ENCODE assay signal across 8 cellular contexts in genomic region chr20:62922451-62922921, GRCh38. TPM values are rescaled to one million over a fixed set of nuclear protein-coding genes. Genes with fewer than 3 reads are reported as not detected.
A peak's percentile ranks its signal among the peaks of the same experiment; 100 is the strongest.
DNase-seq lines count a peak whose midpoint lies in the region; ATAC-seq and TF ChIP-seq lines count a peak whose summit lies in the region.

No MANE protein-coding gene starts in this region.

- intact Hi-C loops in left cardiac atrium (cut with DNase I) (no loop called here), heart left ventricle (cut with DNase I) (loop anchor here in 3 of 10 donors (2.0 to 10.0 kb wide), 2 partner anchors 16 to 48 kb away; partner anchors contain the start of gene GID8 (in 1 of the 3)), mucosa of descending colon (cut with DNase I, micrococcal nuclease) (no loop called here), upper lobe of right lung (cut with DNase I) (no loop called here)

- H3K27me3 ChIP-seq in heart left ventricle (no peaks in the 10 kb centered on the region), upper lobe of right lung (no peaks in the 10 kb centered on the region)

- ATAC-seq in left cardiac atrium (no peak), heart left ventricle (no peak), mucosa of descending colon (peak; percentile 3), upper lobe of right lung (peak; percentile 4), GM21526 (IDR thresholded peaks at IDR 0.05; ENCODE audit: low FRiP score, unreplicated experiment) (no peak), GM18858 (IDR thresholded peaks at IDR 0.05; ENCODE audit: unreplicated experiment) (no peak)

- TF ChIP-seq POLR2A in heart left ventricle (IDR thresholded peaks at IDR 0.05) = no peak

- 66 to 74% (median 71%) methylated on average over 14 of the region's 14 CpGs for WGBS in heart left ventricle, 4 donors

- H3K4me3 ChIP-seq in heart left ventricle (peak overlapping the region in 1 of 12 donors; percentile 6), mucosa of descending colon (no peak overlapping the region), upper lobe of right lung (no peak overlapping the region)

- H3K9me3 ChIP-seq in heart left ventricle (no peaks in the 10 kb centered on the region), mucosa of descending colon (no peaks in the 10 kb centered on the region), upper lobe of right lung (no peaks in the 10 kb centered on the region)

- H3K36me3 ChIP-seq in heart left ventricle = no peaks in the 10 kb centered on the region
- H3K36me3 ChIP-seq in mucosa of descending colon (ENCODE audit: low read depth) = no peaks in the 10 kb centered on the region
- H3K36me3 ChIP-seq in upper lobe of right lung = no peaks in the 10 kb centered on the region

- TF ChIP-seq CTCF in heart left ventricle (IDR thresholded peaks at IDR 0.05) (no peak), mucosa of descending colon (IDR thresholded peaks at IDR 0.05) (no peak), upper lobe of right lung (IDR thresholded peaks at IDR 0.05) (no peak)

- peaks cover 19 to 88% (median 81%) of the 10 kb centered on the region in 12 donors for H3K4me1 ChIP-seq in heart left ventricle
- peaks cover 55% of the 10 kb centered on the region for H3K4me1 ChIP-seq in mucosa of descending colon (ENCODE audit: low read depth)
- peaks cover 82% of the 10 kb centered on the region for H3K4me1 ChIP-seq in upper lobe of right lung

- DNase-seq in left cardiac atrium (peak; percentile 20), heart left ventricle (no peak), mucosa of descending colon (no peak), upper lobe of right lung (no peak), NCI-H774 (lab: John Stamatoyannopoulos, UW) (no peak)
- peak; percentile 34 for DNase-seq in activated naive CD4-positive, alpha-beta T cell treated with anti-CD3 and anti-CD28 coated beads, Interleukin-2, amount 50 U/mL, for 16 hours

- H3K27ac ChIP-seq in heart left ventricle (peak overlapping the region in 6 of 12 donors; percentile 45 to 99 (median 98)), upper lobe of right lung (no peak overlapping the region)

RNA-seq across cellular contexts. Expression of gene DIDO1, which starts 3.8 kb away (rescaled TPM):
- total RNA-seq in left cardiac atrium = 10 to 100 TPM; 33.8 to 39.1 TPM
- total RNA-seq in heart left ventricle = 10 to 100 TPM; 27.5 to 46.2 (median 38.9) TPM
- polyA plus RNA-seq in heart left ventricle = 10 to 100 TPM; 16.5 to 20.1 TPM
- 10 to 100 TPM; 53.4 to 72.5 (median 67.4) TPM for total RNA-seq in mucosa of descending colon
- total RNA-seq in upper lobe of right lung = 55.5 TPM

RNA-seq across cellular contexts. Expression of gene GID8, which starts 15.5 kb away (rescaled TPM):
- total RNA-seq in left cardiac atrium = 10 to 100 TPM; 16.8 to 20.2 TPM
- 10 to 100 TPM; 14.7 to 22.2 (median 16.3) TPM for total RNA-seq in heart left ventricle
- polyA plus RNA-seq in heart left ventricle = 10 to 100 TPM in 1 of 2 donors, 1 to 10 TPM in 1; 6.2 to 15.8 TPM
- 10 to 100 TPM; 32.6 to 37.1 (median 34.2) TPM for total RNA-seq in mucosa of descending colon
- 27.4 TPM for total RNA-seq in upper lobe of right lung

RNA-seq across cellular contexts. Expression of gene SLC17A9, which starts 30.0 kb away (rescaled TPM):
- total RNA-seq in left cardiac atrium (1 to 10 TPM; 2.1 to 5.7 TPM), heart left ventricle (1 to 10 TPM in 3 of 9 donors, under 1 TPM in 6; 0.16 to 6.6 (median 0.67) TPM), mucosa of descending colon (10 to 100 TPM in 1 of 3 donors, 1 to 10 TPM in 2; 4.8 to 22.2 (median 6.4) TPM), upper lobe of right lung (15.2 TPM)
- polyA plus RNA-seq in heart left ventricle = 1 to 10 TPM; 1.7 to 2.6 TPM

Comparison
In these comparisons a context has a peak if more than half of its experiments do, and no peak if none do; other contexts are left out.
1. DNase-seq: peak in left cardiac atrium (single experiment) and activated naive CD4-positive, alpha-beta T cell treated with anti-CD3 and anti-CD28 coated beads, Interleukin-2, amount 50 U/mL, for 16 hours (single experiment); none in heart left ventricle (0 of 5), mucosa of descending colon (0 of 3), upper lobe of right lung (single experiment) and NCI-H774 (single experiment).
2. ATAC-seq: peak in mucosa of descending colon (single experiment) and upper lobe of right lung (single experiment); none in left cardiac atrium (0 of 2), heart left ventricle (0 of 4), GM21526 (single experiment) and GM18858 (single experiment).